In genomic region chr19:11807099-11807380, GRCh38 we compare ENCODE assay signal across 35 cellular contexts. TPM values are rescaled to one million over a fixed set of nuclear protein-coding genes. Genes with fewer than 3 reads are reported as not detected.
"Had no signal": no experiment of that assay in that cellular context is flagged by ENCODE, and none has a peak within 500 bp of the region (broad histone marks: within the 10 kb centered on the region; RNA-seq: fewer than 3 reads in every experiment).

No MANE protein-coding gene starts in this region.

- H3K27ac Mint-ChIP-seq: activated CD4-positive, alpha-beta memory T cell treated with anti-CD3 and anti-CD28 coated beads, Interleukin-2, amount 10 ng/mL, durations not matched to agents 7 days and 5 days; activated CD4-positive, alpha-beta T cell treated with anti-CD3 and anti-CD28 coated beads, Interleukin-2, amount 10 ng/mL, durations not matched to agents 24 days and 14 days; activated CD8-positive, alpha-beta memory T cell treated with anti-CD3 and anti-CD28 coated beads, Interleukin-2, amount 10 ng/mL, durations not matched to agents 7 days and 5 days; activated CD8-positive, alpha-beta T cell treated with anti-CD3 and anti-CD28 coated beads, Interleukin-2, amount 10 ng/mL, durations not matched to agents 7 days and 5 days; activated naive CD4-positive, alpha-beta T cell treated with anti-CD3 and anti-CD28 coated beads, Interleukin-2, amount 10 ng/mL, durations not matched to agents 7 days and 5 days; activated naive CD4-positive, alpha-beta T cell treated with anti-CD3 and anti-CD28 coated beads, Interleukin-2, amount 50 U/mL, for 24 hours; activated naive CD8-positive, alpha-beta T cell; activated naive CD8-positive, alpha-beta T cell treated with anti-CD3 and anti-CD28 coated beads, Interleukin-2, amount 10 ng/mL, durations not matched to agents 7 days and 5 days; activated naive CD8-positive, alpha-beta T cell treated with anti-CD3 and anti-CD28 coated beads, Interleukin-2, amount 50 U/mL, for 24 hours; activated T-cell treated with anti-CD3 and anti-CD28 coated beads, Interleukin-2, amount 50 U/mL, for 24 hours; activated T-helper 2 cell treated with anti-CD3 and anti-CD28 coated beads, Interferon-gamma antibody, Interleukin-2, Interleukin-4, amounts not matched to agents 10 μg/mL and 5 μg/mL and 100 μg/mL, durations not matched to agents 14 hours and 24 hours and 36 hours; T-helper 1 cell treated with Interleukin-12 subunit alpha and Interleukin-12 subunit beta and Interleukin-4 antibody, amounts not matched to agents 30 μg/mL and 1 μg/mL, for 36 hours; T-helper 2 cell treated with Interferon-gamma antibody and Interleukin-4, amounts not matched to agents 5 μg/mL and 100 μg/mL, for 36 hours; WTC11 had no signal

- H3K36me3 ChIP-seq: adrenal gland, breast epithelium had no signal

- H3K27me3 ChIP-seq: adrenal gland, body of pancreas, brain microvascular endothelial cell, breast epithelium had no signal

- H3K4me3 ChIP-seq: body of pancreas, breast epithelium had no signal

- H3K4me1 Mint-ChIP-seq: activated CD4-positive, alpha-beta memory T cell treated with anti-CD3 and anti-CD28 coated beads, Interleukin-2, amount 10 ng/mL, durations not matched to agents 7 days and 5 days; activated CD4-positive, alpha-beta T cell treated with anti-CD3 and anti-CD28 coated beads, Interleukin-2, amount 10 ng/mL, durations not matched to agents 24 days and 14 days; activated naive CD4-positive, alpha-beta T cell treated with anti-CD3 and anti-CD28 coated beads, Interleukin-2, amount 10 ng/mL, durations not matched to agents 7 days and 5 days; activated naive CD4-positive, alpha-beta T cell treated with anti-CD3 and anti-CD28 coated beads, Interleukin-2, amount 50 U/mL, for 24 hours; activated naive CD8-positive, alpha-beta T cell treated with anti-CD3 and anti-CD28 coated beads, Interleukin-2, amount 10 ng/mL, durations not matched to agents 7 days and 5 days; WTC11 had no signal

- H3K4me1 ChIP-seq: adrenal gland, body of pancreas, breast epithelium had no signal

- H3K27ac ChIP-seq: adrenal gland, body of pancreas, brain microvascular endothelial cell, breast epithelium, WERI-Rb-1 had no signal

- DNase-seq: activated CD4-positive, alpha-beta memory T cell treated with anti-CD3 and anti-CD28 coated beads, Interleukin-2, amount 10 ng/mL, durations not matched to agents 7 days and 5 days; activated CD4-positive, alpha-beta T cell treated with anti-CD3 and anti-CD28 coated beads for 4 hours; activated CD4-positive, alpha-beta T cell treated with anti-CD3 and anti-CD28 coated beads, Interleukin-2, amount 10 ng/mL, durations not matched to agents 24 days and 14 days; activated CD4-positive, alpha-beta T cell treated with anti-CD3 and anti-CD28 coated beads, Interleukin-2, amount 50 U/mL, for 48 hours; activated CD4-positive, CD25-positive, alpha-beta regulatory T cell; activated CD8-positive, alpha-beta memory T cell treated with anti-CD3 and anti-CD28 coated beads for 24 hours; activated CD8-positive, alpha-beta memory T cell treated with anti-CD3 and anti-CD28 coated beads, Interleukin-2, amount 10 ng/mL, durations not matched to agents 7 days and 5 days; activated CD8-positive, alpha-beta memory T cell treated with anti-CD3 and anti-CD28 coated beads, Interleukin-2, amount 50 U/mL, for 48 hours; activated CD8-positive, alpha-beta T cell treated with anti-CD3 and anti-CD28 coated beads, Interleukin-2, amount 10 ng/mL, durations not matched to agents 7 days and 5 days; activated effector memory CD4-positive, alpha-beta T cell treated with Interleukin-2 at 50 U/mL for 16 hours; activated gamma-delta T cell; activated naive CD4-positive, alpha-beta T cell treated with anti-CD3 and anti-CD28 coated beads, Interleukin-2, amount 10 ng/mL, durations not matched to agents 7 days and 5 days; activated naive CD4-positive, alpha-beta T cell treated with Interleukin-2 at 50 U/mL for 16 hours; activated naive CD8-positive, alpha-beta T cell treated with anti-CD3 and anti-CD28 coated beads, Interleukin-2, amount 10 ng/mL, durations not matched to agents 7 days and 5 days; activated naive CD8-positive, alpha-beta T cell treated with anti-CD3 and anti-CD28 coated beads, Interleukin-2, amount 50 U/mL, for 24 hours; activated T-cell treated with anti-CD3 and anti-CD28 coated beads, Interleukin-2, amount 50 U/mL, for 24 hours; activated T-cell treated with anti-CD3 and anti-CD28 coated beads, Interleukin-2, amount 50 U/mL, for 48 hours; adrenal gland; amniotic stem cell; aorta; body of pancreas; brain microvascular endothelial cell; central memory CD4-positive, alpha-beta T cell; SW 1271; T-helper 2 cell; T-helper 9 cell; WERI-Rb-1 had no signal

- H3K27me3 Mint-ChIP-seq: activated CD4-positive, alpha-beta memory T cell treated with anti-CD3 and anti-CD28 coated beads, Interleukin-2, amount 10 ng/mL, durations not matched to agents 7 days and 5 days; activated CD4-positive, alpha-beta T cell treated with anti-CD3 and anti-CD28 coated beads, Interleukin-2, amount 10 ng/mL, durations not matched to agents 24 days and 14 days; activated CD8-positive, alpha-beta memory T cell treated with anti-CD3 and anti-CD28 coated beads, Interleukin-2, amount 10 ng/mL, durations not matched to agents 7 days and 5 days; activated naive CD4-positive, alpha-beta T cell treated with anti-CD3 and anti-CD28 coated beads, Interleukin-2, amount 10 ng/mL, durations not matched to agents 7 days and 5 days; activated naive CD4-positive, alpha-beta T cell treated with anti-CD3 and anti-CD28 coated beads, Interleukin-2, amount 50 U/mL, for 24 hours; activated naive CD8-positive, alpha-beta T cell; activated naive CD8-positive, alpha-beta T cell treated with anti-CD3 and anti-CD28 coated beads, Interleukin-2, amount 10 ng/mL, durations not matched to agents 7 days and 5 days; activated naive CD8-positive, alpha-beta T cell treated with anti-CD3 and anti-CD28 coated beads, Interleukin-2, amount 50 U/mL, for 24 hours; activated T-cell treated with anti-CD3 and anti-CD28 coated beads, Interleukin-2, amount 50 U/mL, for 24 hours had no signal

- H3K4me3 Mint-ChIP-seq: activated CD4-positive, alpha-beta memory T cell treated with anti-CD3 and anti-CD28 coated beads, Interleukin-2, amount 10 ng/mL, durations not matched to agents 7 days and 5 days; activated CD4-positive, alpha-beta T cell treated with anti-CD3 and anti-CD28 coated beads, Interleukin-2, amount 10 ng/mL, durations not matched to agents 24 days and 14 days; activated CD8-positive, alpha-beta memory T cell treated with anti-CD3 and anti-CD28 coated beads, Interleukin-2, amount 10 ng/mL, durations not matched to agents 7 days and 5 days; activated CD8-positive, alpha-beta T cell treated with anti-CD3 and anti-CD28 coated beads, Interleukin-2, amount 10 ng/mL, durations not matched to agents 7 days and 5 days; activated naive CD4-positive, alpha-beta T cell treated with anti-CD3 and anti-CD28 coated beads, Interleukin-2, amount 10 ng/mL, durations not matched to agents 7 days and 5 days; activated naive CD4-positive, alpha-beta T cell treated with anti-CD3 and anti-CD28 coated beads, Interleukin-2, amount 50 U/mL, for 24 hours; activated naive CD8-positive, alpha-beta T cell; activated naive CD8-positive, alpha-beta T cell treated with anti-CD3 and anti-CD28 coated beads, Interleukin-2, amount 10 ng/mL, durations not matched to agents 7 days and 5 days; activated naive CD8-positive, alpha-beta T cell treated with anti-CD3 and anti-CD28 coated beads, Interleukin-2, amount 50 U/mL, for 24 hours; activated T-cell treated with anti-CD3 and anti-CD28 coated beads, Interleukin-2, amount 50 U/mL, for 24 hours; T-helper 1 cell treated with Interleukin-12 subunit alpha and Interleukin-12 subunit beta and Interleukin-4 antibody, amounts not matched to agents 30 μg/mL and 1 μg/mL, for 36 hours; T-helper 2 cell treated with Interferon-gamma antibody and Interleukin-4, amounts not matched to agents 5 μg/mL and 100 μg/mL, for 36 hours; WTC11 had no signal

RNA-seq across cellular contexts. Expression of gene ZNF440, which starts 7.0 kb away (rescaled TPM):
- total RNA-seq: astrocyte had no signal

RNA-seq across cellular contexts. Expression of gene ZNF491, which starts 8.7 kb away (rescaled TPM):
- total RNA-seq: astrocyte had no signal

RNA-seq across cellular contexts. Expression of gene ZNF441, which starts 40.2 kb away (rescaled TPM):
- total RNA-seq: astrocyte had no signal

RNA-seq across cellular contexts. Expression of gene ZNF439, which starts 41.5 kb away (rescaled TPM):
- total RNA-seq: astrocyte had no signal
